In the genomic region with DNA sequence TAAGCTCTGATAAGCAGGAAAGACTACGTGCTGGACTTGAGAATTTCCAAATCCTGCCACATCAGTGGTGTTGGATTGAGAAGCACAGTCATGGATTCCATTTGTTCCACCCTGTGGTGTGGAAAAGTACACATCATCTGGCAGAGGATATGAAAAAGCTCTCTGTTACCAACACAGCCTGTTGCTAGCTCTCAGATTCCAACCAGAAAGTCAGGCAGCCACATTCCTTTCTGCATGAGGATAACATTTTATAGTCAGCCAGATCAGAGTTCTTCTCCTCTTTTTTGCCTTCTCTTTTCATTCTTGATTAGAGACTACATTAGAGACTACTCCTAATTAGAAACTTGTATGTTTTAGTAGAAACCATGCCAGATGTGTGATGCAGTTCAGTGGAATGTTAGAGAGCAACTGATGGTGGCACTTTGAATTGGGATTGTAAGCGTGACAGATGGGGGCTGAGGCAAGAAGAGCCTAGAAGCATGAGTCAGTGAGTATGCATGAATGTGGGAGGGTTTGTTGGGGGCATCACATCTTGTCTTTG, we compare ENCODE assay signal across 10 cellular contexts.
DNase-seq lines count a peak whose midpoint lies in the region; ATAC-seq and TF ChIP-seq lines count a peak whose summit lies in the region.
"Had no signal": no experiment of that assay in that cellular context is flagged by ENCODE, and none has a peak within 500 bp of the region (broad histone marks: within the 10 kb centered on the region; RNA-seq: fewer than 3 reads in every experiment).

No MANE protein-coding gene starts in this region.

- no peaks in the 10 kb centered on the region for H3K4me1 Mint-ChIP-seq in T-helper 17 cell
- H3K4me1 Mint-ChIP-seq: activated CD4-positive, alpha-beta memory T cell treated with anti-CD3 and anti-CD28 coated beads, Interleukin-2, amount 10 ng/mL, durations not matched to agents 7 days and 5 days had no signal

- no peaks in the 10 kb centered on the region for H3K79me2 ChIP-seq in mammary epithelial cell (ENCODE audit: insufficient read depth, low read length)
- no peaks in the 10 kb centered on the region for H3K79me2 ChIP-seq in MM.1S (ENCODE audit: low read length)

- H3K4me2 ChIP-seq in mammary epithelial cell (ENCODE audit: insufficient read depth, low read depth, low read length) (peak overlapping the region; percentile 19), MM.1S (ENCODE audit: low read depth, low read length) (no peak overlapping the region)

- H3K27me3 ChIP-seq in mammary epithelial cell (ENCODE audit: insufficient read depth, low read length) (no peaks in the 10 kb centered on the region), MM.1S (replicated peaks; ENCODE audit: insufficient read depth, low read length) (no peaks in the 10 kb centered on the region)

- no TSS peak for BruUV-seq in mammary epithelial cell (replicated peaks; lab: Mats Ljungman, UMichigan)

- dilution Hi-C loops in mammary epithelial cell (cut with HindIII; ENCODE audit: low sequenced_read_pairs): no loop called here

- H2AFZ ChIP-seq in mammary epithelial cell (ENCODE audit: low read depth, low read length): no peak overlapping the region
- no peak overlapping the region for H2AFZ ChIP-seq in MM.1S (ENCODE audit: low read length)

- TF ChIP-seq CTCF in mammary epithelial cell (conservative IDR thresholded peaks at IDR 0.05 in 1 of 2, IDR thresholded peaks at IDR 0.05 in 1 of 2; ENCODE audit: extremely low read depth in 1 of 2, insufficient read depth in 1 of 2, low read depth in 1 of 2, low read length in 2 of 2): no peak
- no peak for TF ChIP-seq CTCF in MM.1S (IDR thresholded peaks at IDR 0.05; ENCODE audit: low read length)

- 7% methylated on average over 2 of the region's 2 CpGs for WGBS in mammary epithelial cell (ENCODE audit: low coverage, missing lambda C conversion rate)

- intact Hi-C loops in mammary epithelial cell (cut with micrococcal nuclease): loop anchor here (1.0 to 2.0 kb wide), 2 partner anchors 20 to 108 kb away; no protein-coding TSS in a partner anchor

- no peak overlapping the region for H3K9ac ChIP-seq in mammary epithelial cell (ENCODE audit: insufficient read depth, low read length)
- no peak overlapping the region for H3K9ac ChIP-seq in MM.1S (ENCODE audit: low read length)

- H3K4me1 ChIP-seq in mammary epithelial cell (ENCODE audit: insufficient read depth, low read length) (no peaks in the 10 kb centered on the region), MM.1S (ENCODE audit: low read length) (no peaks in the 10 kb centered on the region)

- H3K9me3 ChIP-seq in mammary epithelial cell (replicated peaks; ENCODE audit: insufficient read depth, low read length): peaks cover 8% of the 10 kb centered on the region
- no peaks in the 10 kb centered on the region for H3K9me3 ChIP-seq in MM.1S (replicated peaks; ENCODE audit: insufficient read depth, low read length)
- no peaks in the 10 kb centered on the region for H3K9me3 ChIP-seq in T-helper 17 cell (ENCODE audit: control insufficient read depth, low read length, poor library complexity, severe bottlenecking)

- in situ Hi-C loops in mammary epithelial cell (cut with MboI; ENCODE audit: low sequenced_read_pairs in 2 of 2): no loop called here

- H3K27ac ChIP-seq in mammary epithelial cell (ENCODE audit: insufficient read depth, low read depth, low read length) (peak overlapping the region; percentile 61), substantia nigra (ENCODE audit: low read depth, low read length, poor library complexity, severe bottlenecking) (peak overlapping the region; percentile 55), MM.1S (ENCODE audit: low read length) (no peak overlapping the region)

- CTCF ChIA-PET in mammary epithelial cell (lab: Charles Lee; ENCODE audit: low non-redundant PET): no interaction called here

- no peaks in the 10 kb centered on the region for H3K9me2 ChIP-seq in MM.1S (replicated peaks; ENCODE audit: insufficient read depth, low read length)

- H3K4me3 ChIP-seq in mammary epithelial cell (replicated peaks in 1 of 3; ENCODE audit: insufficient read depth in 1 of 3, low read depth in 2 of 3, low read length in 3 of 3) (no peak overlapping the region), MM.1S (ENCODE audit: low read length) (no peak overlapping the region)

- H3K36me3 ChIP-seq in mammary epithelial cell (ENCODE audit: insufficient read depth, low read length) (no peaks in the 10 kb centered on the region), MM.1S (replicated peaks; ENCODE audit: insufficient read depth, low read length) (no peaks in the 10 kb centered on the region)

- H3K4me3 Mint-ChIP-seq in T-helper 17 cell: no peak overlapping the region
- H3K4me3 Mint-ChIP-seq: activated CD4-positive, alpha-beta memory T cell treated with anti-CD3 and anti-CD28 coated beads, Interleukin-2, amount 10 ng/mL, durations not matched to agents 7 days and 5 days had no signal

- peak; percentile 97 for DNase-seq in HS-5 (ENCODE audit: low read depth)
- peak; percentile 89 for DNase-seq in mammary epithelial cell
- DNase-seq in islet precursor cell: peak; percentile 80
- DNase-seq in substantia nigra (lab: John Stamatoyannopoulos, UW): peak in 6 of 49 donors; percentile 2 to 38 (median 14)
- no peak for DNase-seq in NCI-H510A (lab: John Stamatoyannopoulos, UW)
- DNase-seq in activated effector memory CD4-positive, alpha-beta T cell treated with anti-CD3 and anti-CD28 coated beads, Interleukin-2, amount 50 U/mL, for 16 hours: no peak
- no peak for DNase-seq in MM.1S
- DNase-seq in T-helper 17 cell: no peak
- DNase-seq: activated CD4-positive, alpha-beta memory T cell treated with anti-CD3 and anti-CD28 coated beads, Interleukin-2, amount 10 ng/mL, durations not matched to agents 7 days and 5 days; NCI-H2081 treated with DMSO at 0.1 percent for 48 hours had no signal

- H3K36me3 Mint-ChIP-seq in T-helper 17 cell (ENCODE audit: low read depth): no peaks in the 10 kb centered on the region

- no peak overlapping the region for H3K27ac Mint-ChIP-seq in T-helper 17 cell
- H3K27ac Mint-ChIP-seq: activated CD4-positive, alpha-beta memory T cell treated with anti-CD3 and anti-CD28 coated beads, Interleukin-2, amount 10 ng/mL, durations not matched to agents 7 days and 5 days had no signal

- H3K27me3 Mint-ChIP-seq in T-helper 17 cell: peaks cover 16% of the 10 kb centered on the region

- ATAC-seq in T-helper 17 cell: no peak

- no peaks in the 10 kb centered on the region for H3F3A ChIP-seq in MM.1S (ENCODE audit: insufficient read depth, low read length)

- H4K20me1 ChIP-seq in mammary epithelial cell (ENCODE audit: insufficient read depth, low read length) (no peaks in the 10 kb centered on the region), MM.1S (ENCODE audit: insufficient read depth, low read length) (no peaks in the 10 kb centered on the region)

Comparison
In these comparisons a context has a peak if more than half of its experiments do, and no peak if none do; other contexts are left out.
1. DNase-seq: peak in HS-5 (single experiment), mammary epithelial cell (single experiment) and islet precursor cell (single experiment); none in NCI-H510A (single experiment), activated effector memory CD4-positive, alpha-beta T cell treated with anti-CD3 and anti-CD28 coated beads, Interleukin-2, amount 50 U/mL, for 16 hours (single experiment), MM.1S (single experiment) and T-helper 17 cell (0 of 3).